ENCODE assay signal across 1 cellular context in genomic region chr2:12965540-12966269, GRCh38.
A peak's percentile ranks its signal among the peaks of the same experiment; 100 is the strongest.
TF ChIP-seq lines count a peak whose summit lies in the region.

No MANE protein-coding gene starts in this region.

TF ChIP-seq in K562, 482 proteins besides CTCF, POLR2A, EP300 and RAD21 (continued from another document and continues in another):
- peak; percentile 18 for TF ChIP-seq E2F8 (IDR thresholded peaks at IDR 0.05; ENCODE audit: low read depth, partially characterized antibody)
- no peak for TF ChIP-seq BRCA1 (IDR thresholded peaks at IDR 0.05)
- no peak for TF ChIP-seq BRCA1 (CRISPR knock-in tag; IDR thresholded peaks at IDR 0.05)
- TF ChIP-seq WHSC1 (IDR thresholded peaks at IDR 0.05; ENCODE audit: low read length), result no peak
- TF ChIP-seq STAG1 (CRISPR knock-in tag; IDR thresholded peaks at IDR 0.05; ENCODE audit: borderline replicate concordance), result no peak
- TF ChIP-seq TFE3 (CRISPR knock-in tag; IDR thresholded peaks at IDR 0.05), result peak; percentile 77
- no peak for TF ChIP-seq NR2C2 (CRISPR knock-in tag; IDR thresholded peaks at IDR 0.05)
- TF ChIP-seq NR2C2 (tag; IDR thresholded peaks at IDR 0.05), result peak; percentile 54; the same call in 1 of the 2 replicates
- no peak for TF ChIP-seq E2F4 (CRISPR knock-in tag; IDR thresholded peaks at IDR 0.05; ENCODE audit: low read depth)
- no peak for TF ChIP-seq ETS1 (conservative IDR thresholded peaks at IDR 0.05; ENCODE audit: control insufficient read depth, low read depth, low read length)
- no peak for TF ChIP-seq RBM15 (IDR thresholded peaks at IDR 0.05; ENCODE audit: insufficient read depth, low read length)
- no peak for TF ChIP-seq ESRRB (CRISPR knock-in tag; IDR thresholded peaks at IDR 0.05; ENCODE audit: borderline replicate concordance)
- peak; percentile 13 for TF ChIP-seq VEZF1 (CRISPR knock-in tag; IDR thresholded peaks at IDR 0.05)
- no peak for TF ChIP-seq NFYB (IDR thresholded peaks at IDR 0.05; ENCODE audit: extremely low read depth, insufficient read length)
- TF ChIP-seq ZNF740 (CRISPR knock-in tag; IDR thresholded peaks at IDR 0.05), result no peak
- no peak for TF ChIP-seq ZNF740 (tag; IDR thresholded peaks at IDR 0.05)
- no peak for TF ChIP-seq SETDB1 (IDR thresholded peaks at IDR 0.05; ENCODE audit: low read length)
- no peak for TF ChIP-seq ZNF785 (CRISPR knock-in tag; IDR thresholded peaks at IDR 0.05)
- no peak for TF ChIP-seq CBFB (CRISPR knock-in tag; IDR thresholded peaks at IDR 0.05)
- TF ChIP-seq SNAPC5 (CRISPR knock-in tag; IDR thresholded peaks at IDR 0.05), result no peak
- TF ChIP-seq HNRNPUL1 (IDR thresholded peaks at IDR 0.05; ENCODE audit: low read length), result no peak
- no peak for TF ChIP-seq PPARD (CRISPR knock-in tag; IDR thresholded peaks at IDR 0.05)
- no peak for TF ChIP-seq XRCC3 (IDR thresholded peaks at IDR 0.05)
- TF ChIP-seq CREB3 (tag; conservative IDR thresholded peaks at IDR 0.05; ENCODE audit: low read depth), result no peak
- TF ChIP-seq HES1 (IDR thresholded peaks at IDR 0.05; ENCODE audit: low read depth), result no peak
- no peak for TF ChIP-seq ATF6 (CRISPR knock-in tag; IDR thresholded peaks at IDR 0.05)
- no peak for TF ChIP-seq MBD1 (CRISPR knock-in tag; IDR thresholded peaks at IDR 0.05)
- peak; percentile 74 for TF ChIP-seq TCF3 (CRISPR knock-in tag; IDR thresholded peaks at IDR 0.05)
- TF ChIP-seq POLR2B (IDR thresholded peaks at IDR 0.05; ENCODE audit: low read depth, partially characterized antibody), result no peak
- no peak for TF ChIP-seq GTF2E2 (tag; IDR thresholded peaks at IDR 0.05)
- no peak for TF ChIP-seq RBM25 (IDR thresholded peaks at IDR 0.05; ENCODE audit: low read depth, low read length, severe bottlenecking)
- no peak for TF ChIP-seq TCF7L2 (IDR thresholded peaks at IDR 0.05; ENCODE audit: low read depth, low read length)
- TF ChIP-seq THRAP3 (IDR thresholded peaks at IDR 0.05; ENCODE audit: borderline replicate concordance), result no peak
- TF ChIP-seq NBN (IDR thresholded peaks at IDR 0.05; ENCODE audit: low read depth), result no peak
- no peak for TF ChIP-seq TFAM (CRISPR knock-in tag; conservative IDR thresholded peaks at IDR 0.05)
- peak; percentile 67 for TF ChIP-seq ARID3A (IDR thresholded peaks at IDR 0.05; ENCODE audit: borderline replicate concordance, low read depth, low read length)
- TF ChIP-seq SIN3A (IDR thresholded peaks at IDR 0.05; ENCODE audit: borderline replicate concordance in 2 of 2, control insufficient read depth in 1 of 2, low read depth in 2 of 2, low read length in 2 of 2), result no peak
- TF ChIP-seq MAFK (IDR thresholded peaks at IDR 0.05; ENCODE audit: low read length), result peak; percentile 61; the same call in 1 of the 2 replicates
- peak; percentile 86 for TF ChIP-seq CBFA2T3 (IDR thresholded peaks at IDR 0.05)
- no peak for TF ChIP-seq CCAR2 (IDR thresholded peaks at IDR 0.05; ENCODE audit: low read depth, low read length)
- TF ChIP-seq ZKSCAN1 (IDR thresholded peaks at IDR 0.05; ENCODE audit: low read depth, low read length), result no peak
- TF ChIP-seq CHD1 (IDR thresholded peaks at IDR 0.05; ENCODE audit: low read length), result no peak
- no peak for TF ChIP-seq ZFP30 (CRISPR knock-in tag; IDR thresholded peaks at IDR 0.05; ENCODE audit: borderline replicate concordance)
- TF ChIP-seq ZNF699 (CRISPR knock-in tag; IDR thresholded peaks at IDR 0.05; ENCODE audit: insufficient replicate concordance), result no peak
- no peak for TF ChIP-seq ZFX (CRISPR knock-in tag; IDR thresholded peaks at IDR 0.05)
- TF ChIP-seq NEUROD1 (IDR thresholded peaks at IDR 0.05; ENCODE audit: borderline replicate concordance, low read depth, low read length, partially characterized antibody), result peak; percentile 40
- TF ChIP-seq TBL1XR1 (IDR thresholded peaks at IDR 0.05; ENCODE audit: low read length in 2 of 2), result peak in 1 of 2 experiments; percentile 83; a peak in 2 of 4 replicates
- TF ChIP-seq ZC3H4 (CRISPR knock-in tag; IDR thresholded peaks at IDR 0.05; ENCODE audit: borderline replicate concordance), result no peak
- TF ChIP-seq TBP (optimal IDR thresholded peaks at IDR 0.05; ENCODE audit: low read depth, low read length), result no peak
- TF ChIP-seq MTA2 (IDR thresholded peaks at IDR 0.05; ENCODE audit: low read depth), result 0 out of 2 replicates have a peak, but pooled peaks have one; percentile 12
- peak; percentile 56; the same call in 1 of the 2 replicates for TF ChIP-seq FOXJ2 (tag; IDR thresholded peaks at IDR 0.05)
- no peak for TF ChIP-seq BMI1 (IDR thresholded peaks at IDR 0.05; ENCODE audit: low read length)
- no peak for TF ChIP-seq ZNF174 (CRISPR knock-in tag; IDR thresholded peaks at IDR 0.05)
